9 cellular contexts compared by ENCODE assay signal in genomic region chr4:112348488-112349158, GRCh38. TPM values are rescaled to one million over a fixed set of nuclear protein-coding genes. Genes with fewer than 3 reads are reported as not detected.
DNase-seq lines count a peak whose midpoint lies in the region; ATAC-seq and TF ChIP-seq lines count a peak whose summit lies in the region.
"Had no signal": no experiment of that assay in that cellular context is flagged by ENCODE, and none has a peak within 500 bp of the region (broad histone marks: within the 10 kb centered on the region; RNA-seq: fewer than 3 reads in every experiment).

No MANE protein-coding gene starts in this region.

- H3K27me3 ChIP-seq in mammary epithelial cell (ENCODE audit: insufficient read depth, low read length) = no peaks in the 10 kb centered on the region

- no peaks in the 10 kb centered on the region for H3K79me2 ChIP-seq in mammary epithelial cell (ENCODE audit: insufficient read depth, low read length)

- H3K4me1 ChIP-seq in mammary epithelial cell (ENCODE audit: insufficient read depth, low read length) = peaks cover 8% of the 10 kb centered on the region

- H2AFZ ChIP-seq in mammary epithelial cell (ENCODE audit: low read depth, low read length) = peak overlapping the region; percentile 65

- CTCF ChIA-PET in mammary epithelial cell (lab: Charles Lee; ENCODE audit: low non-redundant PET) = interaction anchor here (0.5 to 0.6 kb wide), 2 partner anchors 49 to 175 kb away, joined by 3 read pairs; no protein-coding TSS in a partner anchor

- in situ Hi-C loops in mammary epithelial cell (cut with MboI; ENCODE audit: low sequenced_read_pairs in 2 of 2) = loop anchor here (10.0 to 25.0 kb wide), 3 partner anchors 164 to 414 kb away; partner anchors contain the start of gene NEUROG2 (in 1 of the 2)

- no TSS peak for BruUV-seq in mammary epithelial cell (replicated peaks; lab: Mats Ljungman, UMichigan)

- H3K4me2 ChIP-seq in mammary epithelial cell (ENCODE audit: insufficient read depth, low read depth, low read length) = peak overlapping the region; percentile 57

- intact Hi-C loops in mammary epithelial cell (cut with micrococcal nuclease) = loop anchor here (1.0 kb wide), 2 partner anchors 175 to 256 kb away; no protein-coding TSS in a partner anchor

- H4K20me1 ChIP-seq in mammary epithelial cell (ENCODE audit: insufficient read depth, low read length) = no peaks in the 10 kb centered on the region

- dilution Hi-C loops in mammary epithelial cell (cut with HindIII; ENCODE audit: low sequenced_read_pairs) = loop anchor here (25.0 kb wide), 1 partner anchor 164 kb away; the partner anchor contains the start of gene NEUROG2

- peak overlapping the region in 2 of 3 experiments; percentile 25 to 36 for H3K4me3 ChIP-seq in mammary epithelial cell (replicated peaks in 1 of 3; ENCODE audit: insufficient read depth in 1 of 3, low read depth in 2 of 3, low read length in 3 of 3)

- no peak overlapping the region for H3K27ac ChIP-seq in mammary epithelial cell (ENCODE audit: insufficient read depth, low read depth, low read length)

- WGBS in mammary epithelial cell (ENCODE audit: low coverage, missing lambda C conversion rate) = 6% methylated on average over 10 of the region's 11 CpGs

- H3K36me3 ChIP-seq in mammary epithelial cell (ENCODE audit: insufficient read depth, low read length) = no peaks in the 10 kb centered on the region

- no peak for ATAC-seq in GM19397 (IDR thresholded peaks at IDR 0.05; ENCODE audit: unreplicated experiment)
- no peak for ATAC-seq in HG02571 (IDR thresholded peaks at IDR 0.05; ENCODE audit: unreplicated experiment)

- peak overlapping the region; percentile 29 for H3K9ac ChIP-seq in mammary epithelial cell (ENCODE audit: insufficient read depth, low read length)

- peak; percentile 31 to 65 for TF ChIP-seq CTCF in mammary epithelial cell (conservative IDR thresholded peaks at IDR 0.05 in 1 of 2, IDR thresholded peaks at IDR 0.05 in 1 of 2; ENCODE audit: extremely low read depth in 1 of 2, insufficient read depth in 1 of 2, low read depth in 1 of 2, low read length in 2 of 2)

- no peaks in the 10 kb centered on the region for H3K9me3 ChIP-seq in mammary epithelial cell (replicated peaks; ENCODE audit: insufficient read depth, low read length)

- DNase-seq in DMS 273 (lab: John Stamatoyannopoulos, UW; ENCODE audit: unreplicated experiment) (peak; percentile 65), NCI-H2029 treated with DMSO at 0.1 percent for 48 hours (lab: John Stamatoyannopoulos, UW) (peak; percentile 83), mammary epithelial cell (peak; percentile 76), left kidney (ENCODE audit: low read depth, low spot score) (peak; percentile 85), T-helper 2 cell (no peak)
- no peak for DNase-seq in stimulated activated naive CD4-positive, alpha-beta T cell (lab: John Stamatoyannopoulos, UW)
- DNase-seq: activated naive CD8-positive, alpha-beta T cell treated with anti-CD3 and anti-CD28 coated beads, Interleukin-2, amount 10 ng/mL, durations not matched to agents 7 days and 5 days had no signal

RNA-seq across cellular contexts. Expression of gene ALPK1, which starts 51.5 kb away (rescaled TPM):
- total RNA-seq in mammary epithelial cell = 10 to 100 TPM; 19.0 to 24.3 TPM
- 4.0 TPM for polyA plus RNA-seq in mammary epithelial cell
- 1.4 TPM for polyA minus RNA-seq in mammary epithelial cell

Comparison
In these comparisons a context has a peak if more than half of its experiments do, and no peak if none do; other contexts are left out.
1. DNase-seq: peak in DMS 273 (single experiment), NCI-H2029 treated with DMSO at 0.1 percent for 48 hours (single experiment), mammary epithelial cell (single experiment) and left kidney (single experiment); none in T-helper 2 cell (0 of 5) and stimulated activated naive CD4-positive, alpha-beta T cell (0 of 6).